Comparison of ENCODE assay signal across 8 cellular contexts in genomic region chr13:110711778-110712070, GRCh38. TPM values are rescaled to one million over a fixed set of nuclear protein-coding genes. Genes with fewer than 3 reads are reported as not detected.
DNase-seq lines count a peak whose midpoint lies in the region; ATAC-seq and TF ChIP-seq lines count a peak whose summit lies in the region.

No MANE protein-coding gene starts in this region.

- no peaks in the 10 kb centered on the region for H3K9me3 Mint-ChIP-seq in activated CD4-positive, alpha-beta T cell treated with anti-CD3 and anti-CD28 coated beads, Interleukin-2, amount 10 ng/mL, durations not matched to agents 24 days and 14 days
- H3K9me3 Mint-ChIP-seq in T-cell: no peaks in the 10 kb centered on the region

- no peak for DNase-seq in activated CD4-positive, alpha-beta T cell treated with anti-CD3 and anti-CD28 coated beads, Interleukin-2, amount 10 ng/mL, durations not matched to agents 24 days and 14 days
- DNase-seq in activated CD4-positive, alpha-beta T cell treated with anti-CD3 and anti-CD28 coated beads for 48 hours: no peak
- DNase-seq in T-cell: no peak
- no peak for DNase-seq in fibroblast of villous mesenchyme (ENCODE audit: low read depth)
- DNase-seq in renal cortical epithelial cell (ENCODE audit: low read depth): peak; percentile 25
- no peak for DNase-seq in midbrain (lab: John Stamatoyannopoulos, UW)
- DNase-seq in GDM1 (lab: John Stamatoyannopoulos, UW): no peak

- no peak for ATAC-seq in T-cell (replicated peaks in 1 of 4)
- no peak for ATAC-seq in GM19328 (IDR thresholded peaks at IDR 0.05; ENCODE audit: unreplicated experiment)

- peak overlapping the region; percentile 87 for H3K4me3 ChIP-seq in fibroblast of villous mesenchyme (ENCODE audit: low read depth, low read length)

- peaks cover 21% of the 10 kb centered on the region for H3K4me1 Mint-ChIP-seq in activated CD4-positive, alpha-beta T cell treated with anti-CD3 and anti-CD28 coated beads, Interleukin-2, amount 10 ng/mL, durations not matched to agents 24 days and 14 days
- peaks cover 21 to 26% (median 24%) of the 10 kb centered on the region in 3 donors for H3K4me1 Mint-ChIP-seq in T-cell

- H3K27me3 Mint-ChIP-seq in activated CD4-positive, alpha-beta T cell treated with anti-CD3 and anti-CD28 coated beads, Interleukin-2, amount 10 ng/mL, durations not matched to agents 24 days and 14 days: peaks cover 2% of the 10 kb centered on the region
- no peaks in the 10 kb centered on the region for H3K27me3 Mint-ChIP-seq in T-cell

- TF ChIP-seq CTCF in fibroblast of villous mesenchyme (IDR thresholded peaks at IDR 0.05; ENCODE audit: insufficient read depth, low read depth, low read length): no peak

- POLR2A ChIA-PET in T-cell (lab: Charles Lee): interaction anchor here in 1 of 2 donors (0.6 kb wide), 1 partner anchor 51 kb away, joined by 4 read pairs; no protein-coding TSS in a partner anchor

- peak overlapping the region; percentile 98 for H3K27ac Mint-ChIP-seq in activated CD4-positive, alpha-beta T cell treated with anti-CD3 and anti-CD28 coated beads, Interleukin-2, amount 10 ng/mL, durations not matched to agents 24 days and 14 days
- peak overlapping the region; percentile 96 to 97 for H3K27ac Mint-ChIP-seq in T-cell

- peak overlapping the region; percentile 100 for H3K4me3 Mint-ChIP-seq in activated CD4-positive, alpha-beta T cell treated with anti-CD3 and anti-CD28 coated beads, Interleukin-2, amount 10 ng/mL, durations not matched to agents 24 days and 14 days
- peak overlapping the region; percentile 92 to 98 (median 98) for H3K4me3 Mint-ChIP-seq in T-cell

- intact Hi-C loops in activated CD4-positive, alpha-beta T cell treated with anti-CD3 and anti-CD28 coated beads, Interleukin-2, amount 10 ng/mL, durations not matched to agents 24 days and 14 days (cut with micrococcal nuclease): loop anchor here (5.0 to 10.0 kb wide), 2 partner anchors 443 to 924 kb away; partner anchors contain the start of gene IRS2

- H3K36me3 Mint-ChIP-seq in activated CD4-positive, alpha-beta T cell treated with anti-CD3 and anti-CD28 coated beads, Interleukin-2, amount 10 ng/mL, durations not matched to agents 24 days and 14 days (ENCODE audit: low read depth): peaks cover 5% of the 10 kb centered on the region
- no peaks in the 10 kb centered on the region for H3K36me3 Mint-ChIP-seq in T-cell

- CTCF ChIA-PET in T-cell (lab: Charles Lee): interaction anchor here (0.6 to 2.1 kb wide), 2 partner anchors 28 to 111 kb away, joined by 7 to 11 read pairs; no protein-coding TSS in a partner anchor

RNA-seq across cellular contexts. Expression of gene ING1, which starts 1.8 kb away (rescaled TPM):
- total RNA-seq in activated CD4-positive, alpha-beta T cell treated with anti-CD3 and anti-CD28 coated beads, Interleukin-2, amount 10 ng/mL, durations not matched to agents 24 days and 14 days: 16.7 and 18.4 TPM in 2 replicates
- 10 to 100 TPM in 4 of 5 donors, 1 to 10 TPM in 1; 9.9 to 29.4 (median 25.8) TPM for total RNA-seq in T-cell
- 8.1 and 8.2 TPM in 2 replicates for total RNA-seq in fibroblast of villous mesenchyme
- 7.6 and 16.5 TPM in 2 replicates for total RNA-seq in renal cortical epithelial cell

RNA-seq across cellular contexts. Expression of gene CARS2, which starts 5.8 kb away (rescaled TPM):
- 97.8 and 101 TPM in 2 replicates for total RNA-seq in activated CD4-positive, alpha-beta T cell treated with anti-CD3 and anti-CD28 coated beads, Interleukin-2, amount 10 ng/mL, durations not matched to agents 24 days and 14 days
- total RNA-seq in T-cell: 100 to 1,000 TPM in 1 of 5 donors, 10 to 100 TPM in 4; 74.2 to 102 (median 85.4) TPM
- total RNA-seq in fibroblast of villous mesenchyme: 85.4 and 107 TPM in 2 replicates
- 68.2 and 73.5 TPM in 2 replicates for total RNA-seq in renal cortical epithelial cell
